13 cellular contexts compared by ENCODE assay signal in genomic region chr10:17113889-17114288, GRCh38. TPM values are rescaled to one million over a fixed set of nuclear protein-coding genes. Genes with fewer than 3 reads are reported as not detected.
DNase-seq lines count a peak whose midpoint lies in the region; ATAC-seq, FAIRE-seq and TF ChIP-seq lines count a peak whose summit lies in the region.
"Had no signal": no experiment of that assay in that cellular context is flagged by ENCODE, and none has a peak within 500 bp of the region (broad histone marks: within the 10 kb centered on the region; RNA-seq: fewer than 3 reads in every experiment).

No MANE protein-coding gene starts in this region.

- H3K27ac ChIP-seq in HCT116 (ENCODE audit: low read depth, low read length) (no peak overlapping the region), kidney (ENCODE audit: low read depth in 2 of 2, low read length in 2 of 2) (no peak overlapping the region)

- H3K4me3 ChIP-seq in HCT116 (replicated peaks in 1 of 2; ENCODE audit: low read depth in 1 of 2, low read length in 2 of 2), result no peak overlapping the region
- no peak overlapping the region for H3K4me3 ChIP-seq in epithelial cell of esophagus (ENCODE audit: low read length)
- no peak overlapping the region for H3K4me3 ChIP-seq in kidney (ENCODE audit: low read length in 2 of 2)

- H3K9ac ChIP-seq in HCT116 (ENCODE audit: low read length), result no peak overlapping the region
- H3K9ac ChIP-seq in kidney (ENCODE audit: low read length in 2 of 2), result no peak overlapping the region

- no TSS peak for BruUV-seq in HCT116 (replicated peaks; lab: Mats Ljungman, UMichigan)

- no peak overlapping the region for H2AFZ ChIP-seq in HCT116 (ENCODE audit: low read depth, low read length, poor library complexity, severe bottlenecking)

- no peaks in the 10 kb centered on the region for H3K9me2 ChIP-seq in HCT116 (ENCODE audit: insufficient read depth)

- H3K4me2 ChIP-seq in HCT116 (ENCODE audit: low read length), result no peak overlapping the region

- H3K4me1 ChIP-seq in HCT116 (ENCODE audit: control insufficient read depth in 1 of 2, insufficient read depth in 2 of 2, low read length in 2 of 2), result peaks cover 16 to 38% of the 10 kb centered on the region in 2 experiments
- H3K4me1 ChIP-seq in kidney (ENCODE audit: control insufficient read depth in 1 of 2, insufficient read depth in 1 of 2, low read depth in 1 of 2, low read length in 2 of 2), result peaks cover 0 to 4% of the 10 kb centered on the region in 2 donors

- peak; percentile 70 for DNase-seq in AG08395 (ENCODE audit: low spot score)
- DNase-seq in HCT116 (ENCODE audit: low read depth, low spot score), result no peak
- peak; percentile 43 for DNase-seq in epithelial cell of esophagus (ENCODE audit: low read depth)
- DNase-seq in mucosa of gallbladder (ENCODE audit: low spot score), result peak; percentile 24
- DNase-seq in activated T-cell treated with anti-CD3 and anti-CD28 coated beads, Interleukin-2, amount 50 U/mL, for 48 hours, result no peak
- DNase-seq in kidney, result no peak
- DNase-seq in retina, result no peak
- DNase-seq in GM10266 (ENCODE audit: extremely low spot score), result no peak
- DNase-seq: naive thymus-derived CD4-positive, alpha-beta T cell; NCI-H2029; stimulated activated CD8-positive, alpha-beta memory T cell treated with anti-CD3 and anti-CD28 coated beads, Interleukin-4, amount 100 ng/mL, for 48 hours had no signal

- RAD21 ChIA-PET in HCT116 (lab: Charles Lee; ENCODE audit: low non-redundant PET in 1 of 2, low total read pairs in 2 of 2, uncharacterized antibody in 2 of 2, unreplicated experiment in 2 of 2), result no interaction called here

- no peaks in the 10 kb centered on the region for H4K20me1 ChIP-seq in HCT116 (ENCODE audit: insufficient read depth)

- TF ChIP-seq POLR2A in HCT116 (IDR thresholded peaks at IDR 0.05; ENCODE audit: borderline replicate concordance, extremely low read depth, insufficient read depth, insufficient read length), result no peak

- CTCF ChIA-PET in HCT116 (lab: Charles Lee), result no interaction called here

- no peak for TF ChIP-seq RAD21 in HCT116 (IDR thresholded peaks at IDR 0.05; ENCODE audit: low read depth)

- H3K27me3 ChIP-seq in HCT116 (ENCODE audit: insufficient read depth, low read length), result no peaks in the 10 kb centered on the region

- no peak for FAIRE-seq in kidney (lab: Jason Lieb, UNC)

- no peaks in the 10 kb centered on the region for H3K9me3 ChIP-seq in HCT116 (ENCODE audit: control insufficient read depth in 1 of 2, insufficient read depth in 1 of 2, low read depth in 1 of 2, low read length in 2 of 2)
- no peaks in the 10 kb centered on the region for H3K9me3 ChIP-seq in kidney (ENCODE audit: control insufficient read depth in 1 of 2, low read length in 2 of 2)

- H3K36me3 ChIP-seq in HCT116 (ENCODE audit: control insufficient read depth in 1 of 2, insufficient read depth in 2 of 2, low read length in 2 of 2) (no peaks in the 10 kb centered on the region), kidney (ENCODE audit: control insufficient read depth in 1 of 2, insufficient read depth in 2 of 2, low read length in 2 of 2) (peaks cover 0 to 27% of the 10 kb centered on the region in 2 donors)

- POLR2A ChIA-PET in HCT116 (lab: Charles Lee), result no interaction called here

- intact Hi-C loops in HCT116 (cut with micrococcal nuclease), result no loop called here
- intact Hi-C loops in kidney (cut with DNase I), result no loop called here

- TF ChIP-seq CTCF in HCT116 (IDR thresholded peaks at IDR 0.05 in 2 of 3, conservative IDR thresholded peaks at IDR 0.05 in 1 of 3; ENCODE audit: borderline replicate concordance in 1 of 3, insufficient read depth in 1 of 3, low read depth in 2 of 3, low read length in 2 of 3) (no peak), epithelial cell of esophagus (IDR thresholded peaks at IDR 0.05; ENCODE audit: insufficient read depth, low read depth, low read length, missing control alignments) (no peak), kidney (IDR thresholded peaks at IDR 0.05; ENCODE audit: borderline replicate concordance, extremely low read depth, insufficient read depth) (no peak), GM10266 (IDR thresholded peaks at IDR 0.05; ENCODE audit: control insufficient read depth, insufficient read depth, low read depth, missing control alignments) (no peak)

- no peak for ATAC-seq in HCT116
- ATAC-seq: naive thymus-derived CD4-positive, alpha-beta T cell had no signal

- H3K79me2 ChIP-seq in HCT116 (ENCODE audit: insufficient read depth, low read length), result no peaks in the 10 kb centered on the region

TF ChIP-seq in HCT116, 20 proteins besides CTCF, POLR2A, EP300 and RAD21:
- TF ChIP-seq ATF3 (IDR thresholded peaks at IDR 0.05) (no peak), REST (IDR thresholded peaks at IDR 0.05; ENCODE audit: low read depth) (peak; percentile 5; the same call in 1 of the 2 replicates)

RNA-seq across cellular contexts. Expression of gene CUBN, which starts 15.7 kb away (rescaled TPM):
- total RNA-seq in HCT116 (2021; ENCODE audit: unreplicated experiment), result 1.2 TPM
- polyA plus RNA-seq in HCT116 (2012), result 0.10 and 0.39 TPM in 2 replicates
- total RNA-seq in mucosa of gallbladder, result 0.92 TPM
- total RNA-seq in kidney, result 14.8 TPM
- 31.6 TPM for polyA plus RNA-seq in kidney (ENCODE audit: insufficient read depth, low read depth, low replicate concordance)
- polyA plus RNA-seq: CD14-positive monocyte, IgD-negative memory B cell had no signal

Comparison
In these comparisons a context has a peak if more than half of its experiments do, and no peak if none do; other contexts are left out.
1. DNase-seq: peak in AG08395 (single experiment), epithelial cell of esophagus (single experiment) and mucosa of gallbladder (single experiment); none in HCT116 (single experiment), activated T-cell treated with anti-CD3 and anti-CD28 coated beads, Interleukin-2, amount 50 U/mL, for 48 hours (0 of 2), kidney (single experiment), retina (single experiment) and GM10266 (single experiment).